10 cellular contexts compared by ENCODE assay signal in genomic region chr9:17906204-17906840, GRCh38.
DNase-seq lines count a peak whose midpoint lies in the region; FAIRE-seq and TF ChIP-seq lines count a peak whose summit lies in the region.
"Had no signal": no experiment of that assay in that cellular context is flagged by ENCODE, and none has a peak within 500 bp of the region (broad histone marks: within the 10 kb centered on the region; RNA-seq: fewer than 3 reads in every experiment).

No MANE protein-coding gene starts in this region.

- H4K20me1 ChIP-seq in H9 (ENCODE audit: control insufficient read depth, insufficient read depth, insufficient read length), result no peaks in the 10 kb centered on the region
- no peaks in the 10 kb centered on the region for H4K20me1 ChIP-seq in astrocyte (ENCODE audit: insufficient read depth, low read length)

- H3K4me1 ChIP-seq in H9 (ENCODE audit: insufficient read depth, low read length), result no peaks in the 10 kb centered on the region
- H3K4me1 ChIP-seq in astrocyte (ENCODE audit: insufficient read depth, low read length), result peaks cover 3% of the 10 kb centered on the region
- no peaks in the 10 kb centered on the region for H3K4me1 ChIP-seq in skeletal muscle satellite cell (ENCODE audit: control insufficient read depth, insufficient read depth, low read length)
- no peaks in the 10 kb centered on the region for H3K4me1 ChIP-seq in CD8-positive, alpha-beta memory T cell (ENCODE audit: insufficient read depth, low read length)

- no peak overlapping the region for H2BK20ac ChIP-seq in H9 (ENCODE audit: low read depth, low read length, poor library complexity, severe bottlenecking)

- H3K56ac ChIP-seq in H9 (ENCODE audit: insufficient read length, low read depth, low read length), result no peak overlapping the region

- no peak overlapping the region for H2BK120ac ChIP-seq in H9 (ENCODE audit: low read depth, low read length, poor library complexity, severe bottlenecking)

- H3T11ph ChIP-seq in H9 (ENCODE audit: low read length), result no peak overlapping the region

- no peak overlapping the region for H3K18ac ChIP-seq in H9 (ENCODE audit: insufficient read length, low read depth, low read length)

- H3K36me3 ChIP-seq in astrocyte (ENCODE audit: insufficient read depth, low read length) (no peaks in the 10 kb centered on the region), skeletal muscle satellite cell (ENCODE audit: insufficient read depth, low read length) (no peaks in the 10 kb centered on the region)
- H3K36me3 ChIP-seq in CD8-positive, alpha-beta memory T cell (ENCODE audit: insufficient read depth, low read length), result no peaks in the 10 kb centered on the region

- DNase-seq in H9 (peak; percentile 53), astrocyte (ENCODE audit: low read depth) (no peak), iris pigment epithelial cell (ENCODE audit: low read depth) (peak; percentile 3), mesenteric fat pad (ENCODE audit: low spot score) (no peak), NOMO-1 treated with DMSO at 0.1 percent for 48 hours (lab: John Stamatoyannopoulos, UW; ENCODE audit: unreplicated experiment) (no peak), 8988T (no peak)
- DNase-seq in CD8-positive, alpha-beta memory T cell, result no peak
- DNase-seq: activated CD8-positive, alpha-beta memory T cell treated with anti-CD3 and anti-CD28 coated beads, Interleukin-2, amount 50 U/mL, for 48 hours; SIG-M5 had no signal

- no peak overlapping the region for H2AK5ac ChIP-seq in H9 (ENCODE audit: insufficient read length, low read length)

- no peak overlapping the region for H4K5ac ChIP-seq in H9 (ENCODE audit: insufficient read length, low read depth, low read length)

- POLR2A ChIA-PET in CD8-positive, alpha-beta memory T cell (lab: Charles Lee), result no interaction called here

- H3K27me3 ChIP-seq in H9 (ENCODE audit: insufficient read depth, low read length) (peaks cover 34% of the 10 kb centered on the region), astrocyte (ENCODE audit: insufficient read depth, low read length) (peaks cover 44% of the 10 kb centered on the region), skeletal muscle satellite cell (ENCODE audit: control insufficient read depth, insufficient read depth, low read length) (peaks cover 48% of the 10 kb centered on the region)
- H3K27me3 ChIP-seq in CD8-positive, alpha-beta memory T cell (ENCODE audit: insufficient read depth, low read length, poor library complexity, severe bottlenecking), result no peaks in the 10 kb centered on the region

- CTCF ChIA-PET in CD8-positive, alpha-beta memory T cell (lab: Charles Lee), result no interaction called here

- peaks cover 9 to 11% of the 10 kb centered on the region in 2 experiments; a peak in 3 of 4 replicates for H3K4me1 Mint-ChIP-seq in H9
- peaks cover 4% of the 10 kb centered on the region for H3K4me1 Mint-ChIP-seq in astrocyte (ENCODE audit: low read depth, unreplicated experiment)
- no peaks in the 10 kb centered on the region for H3K4me1 Mint-ChIP-seq in CD8-positive, alpha-beta memory T cell

- H3K14ac ChIP-seq in H9 (ENCODE audit: insufficient read depth, low read length), result no peak overlapping the region

- no peak for FAIRE-seq in astrocyte (lab: Jason Lieb, UNC)

- no peak overlapping the region for H2AFZ ChIP-seq in H9 (ENCODE audit: low read length)
- peak overlapping the region; percentile 18 for H2AFZ ChIP-seq in astrocyte (ENCODE audit: low read depth, low read length)

- H3K27me3 Mint-ChIP-seq in H9 (ENCODE audit: low read depth) (peaks cover 78% of the 10 kb centered on the region), astrocyte (ENCODE audit: low read depth, unreplicated experiment) (peaks cover 67% of the 10 kb centered on the region)
- H3K27me3 Mint-ChIP-seq in CD8-positive, alpha-beta memory T cell, result peaks cover 1 to 5% of the 10 kb centered on the region in 2 donors

- peaks cover 14% of the 10 kb centered on the region for H3K23me2 ChIP-seq in H9 (ENCODE audit: insufficient read length, low read depth, low read length, poor library complexity, severe bottlenecking)

- H3K4me3 ChIP-seq in astrocyte (ENCODE audit: insufficient read depth, low read depth, low read length) (peak overlapping the region; percentile 10), skeletal muscle satellite cell (ENCODE audit: low read length) (no peak overlapping the region)
- H3K4me3 ChIP-seq in CD8-positive, alpha-beta memory T cell (ENCODE audit: low read length), result no peak overlapping the region

- no peak overlapping the region for H2BK12ac ChIP-seq in H9 (ENCODE audit: insufficient read length, low read depth, low read length)

- TF ChIP-seq CTCF in H9 (conservative IDR thresholded peaks at IDR 0.05) (no peak), astrocyte (IDR thresholded peaks at IDR 0.05; ENCODE audit: insufficient read depth, low read depth, low read length) (no peak)

- H3K27ac ChIP-seq in H9 (ENCODE audit: insufficient read length, low read depth, low read length) (no peak overlapping the region), astrocyte (ENCODE audit: low read depth, low read length) (no peak overlapping the region)
- no peak overlapping the region for H3K27ac ChIP-seq in CD8-positive, alpha-beta memory T cell (ENCODE audit: low read depth, low read length)

- H3K9me3 ChIP-seq in H9 (ENCODE audit: control insufficient read depth, low read depth, low read length) (no peaks in the 10 kb centered on the region), astrocyte (ENCODE audit: insufficient read depth, low read depth, low read length) (no peaks in the 10 kb centered on the region), skeletal muscle satellite cell (replicated peaks; ENCODE audit: low read length) (no peaks in the 10 kb centered on the region)
- H3K9me3 ChIP-seq in CD8-positive, alpha-beta memory T cell (ENCODE audit: low read length), result no peaks in the 10 kb centered on the region

- H3K9me3 Mint-ChIP-seq in H9, result no peaks in the 10 kb centered on the region; a peak in 1 of 5 replicates
- H3K9me3 Mint-ChIP-seq in astrocyte (ENCODE audit: unreplicated experiment), result peaks cover 5% of the 10 kb centered on the region
- peaks cover 0 to 7% (median 4%) of the 10 kb centered on the region in 5 donors for H3K9me3 Mint-ChIP-seq in CD8-positive, alpha-beta memory T cell

- H3K27ac Mint-ChIP-seq in H9, result no peak overlapping the region
- H3K27ac Mint-ChIP-seq in astrocyte (ENCODE audit: unreplicated experiment), result no peak overlapping the region
- H3K27ac Mint-ChIP-seq in CD8-positive, alpha-beta memory T cell, result no peak overlapping the region

- no peak overlapping the region for H4K91ac ChIP-seq in H9 (ENCODE audit: insufficient read length, low read depth, low read length)

- H3K36me3 Mint-ChIP-seq in H9 (ENCODE audit: insufficient read depth in 1 of 3, low read depth in 3 of 3) (no peaks in the 10 kb centered on the region; a peak in 2 of 7 replicates), astrocyte (ENCODE audit: low read depth, unreplicated experiment) (no peaks in the 10 kb centered on the region)
- H3K36me3 Mint-ChIP-seq in CD8-positive, alpha-beta memory T cell, result no peaks in the 10 kb centered on the region

- H3K4me3 Mint-ChIP-seq in H9, result peak overlapping the region; percentile 68 to 86
- H3K4me3 Mint-ChIP-seq in astrocyte (ENCODE audit: unreplicated experiment), result peak overlapping the region; percentile 79
- no peak overlapping the region for H3K4me3 Mint-ChIP-seq in CD8-positive, alpha-beta memory T cell

- H3K4me2 ChIP-seq in H9 (ENCODE audit: insufficient read depth, insufficient read length, low read length) (peak overlapping the region; percentile 84), astrocyte (ENCODE audit: low read length) (peak overlapping the region; percentile 64), skeletal muscle satellite cell (ENCODE audit: low read length) (peak overlapping the region; percentile 20)

- H3K79me2 ChIP-seq in H9 (ENCODE audit: insufficient read depth, low read length), result no peaks in the 10 kb centered on the region
- no peaks in the 10 kb centered on the region for H3K79me2 ChIP-seq in astrocyte (ENCODE audit: insufficient read depth, low read length)

- H3K9ac ChIP-seq in H9 (ENCODE audit: extremely low read depth, insufficient read length, low read length), result no peak overlapping the region
- no peak overlapping the region for H3K9ac ChIP-seq in astrocyte (ENCODE audit: low read length)
- no peak overlapping the region for H3K9ac ChIP-seq in skeletal muscle satellite cell (ENCODE audit: low read depth, low read length)

- no peak overlapping the region for H3K4ac ChIP-seq in H9 (ENCODE audit: low read depth, low read length)

- H2BK15ac ChIP-seq in H9 (ENCODE audit: low read depth, low read length), result no peak overlapping the region

- no peak overlapping the region for H2BK5ac ChIP-seq in H9 (ENCODE audit: insufficient read length, low read length)

- no CpG with 5 or more reads among the region's 55 CpGs for WGBS in H9 (ENCODE audit: extremely low coverage, insufficient read length, low lambda C conversion rate)

- no peak overlapping the region for H3K23ac ChIP-seq in H9 (ENCODE audit: insufficient read length, low read depth, low read length)

- H3K79me1 ChIP-seq in H9 (ENCODE audit: insufficient read depth, low read depth, low read length, poor library complexity, severe bottlenecking), result no peaks in the 10 kb centered on the region

- no peak overlapping the region for H4K8ac ChIP-seq in H9 (replicated peaks; ENCODE audit: insufficient read length, low read depth, low read length)

Comparison
In these comparisons a context has a peak if more than half of its experiments do, and no peak if none do; other contexts are left out.
1. DNase-seq: peak in H9 (single experiment) and iris pigment epithelial cell (single experiment); none in astrocyte (single experiment), mesenteric fat pad (single experiment), CD8-positive, alpha-beta memory T cell (0 of 5), NOMO-1 treated with DMSO at 0.1 percent for 48 hours (single experiment) and 8988T (single experiment).
2. H3K4me2 ChIP-seq: peak in every context shown above with its lines; median percentile 84 in H9; 64 in astrocyte; 20 in skeletal muscle satellite cell.
3. H3K4me3 Mint-ChIP-seq: peak in H9 (2 of 2) and astrocyte (single experiment); none in CD8-positive, alpha-beta memory T cell (0 of 7).